Comparison of ENCODE assay signal across 15 cellular contexts in the genomic region with DNA sequence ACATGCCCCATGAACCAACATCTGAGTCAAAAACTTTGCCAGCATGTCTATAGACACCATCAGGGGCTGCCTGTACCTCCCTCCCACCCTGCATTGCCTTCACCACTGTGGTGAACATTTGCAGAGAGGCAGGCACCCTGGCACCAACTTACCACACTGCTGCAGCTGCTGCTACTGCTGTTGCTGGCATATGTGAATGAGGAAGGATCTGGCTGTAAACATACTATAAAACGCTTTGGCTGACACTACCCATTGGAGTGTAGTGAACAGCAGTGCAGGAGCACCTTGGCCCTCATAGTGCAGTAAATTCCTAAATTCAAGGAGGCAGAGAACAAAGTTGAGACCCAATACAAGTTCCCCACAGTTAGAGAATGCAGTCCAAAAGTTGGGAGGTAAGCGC.
DNase-seq lines count a peak whose midpoint lies in the region; ATAC-seq and TF ChIP-seq lines count a peak whose summit lies in the region.
"Had no signal": no experiment of that assay in that cellular context is flagged by ENCODE, and none has a peak within 500 bp of the region (broad histone marks: within the 10 kb centered on the region; RNA-seq: fewer than 3 reads in every experiment).

No MANE protein-coding gene starts in this region.

- peaks cover 13% of the 10 kb centered on the region; the same call in 2 of the 3 replicates for H3K36me3 Mint-ChIP-seq in GM23338 (ENCODE audit: low read depth)
- H3K36me3 Mint-ChIP-seq in activated T-helper 1 cell treated with anti-CD3 and anti-CD28 coated beads, Interleukin-12 subunit alpha, Interleukin-12 subunit beta, Interleukin-2, Interleukin-4 antibody, amounts not matched to agents 30 ng/mL and 10 ng/mL and 1 ng/mL, durations not matched to agents 14 hours and 24 hours and 36 hours (ENCODE audit: low read depth), result no peaks in the 10 kb centered on the region

- H3K27me3 ChIP-seq in GM23338 (ENCODE audit: insufficient read depth), result no peaks in the 10 kb centered on the region

- H4K20me1 ChIP-seq in GM23338 (replicated peaks; ENCODE audit: insufficient read depth), result no peaks in the 10 kb centered on the region

- H3K27ac ChIP-seq in GM23338 (ENCODE audit: low read depth), result no peak overlapping the region
- peak overlapping the region; percentile 39 for H3K27ac ChIP-seq in VCaP
- H3K27ac ChIP-seq: C4-2B had no signal

- no peak for DNase-seq in GM23338 (ENCODE audit: low spot score)
- peak in 2 of 3 donors; percentile 24 to 28 for DNase-seq in mucosa of descending colon
- DNase-seq in stimulated activated naive CD8-positive, alpha-beta T cell treated with anti-CD3 and anti-CD28 coated beads, Interleukin-15, amount 100 ng/mL, for 72 hours, result no peak
- DNase-seq in activated T-helper 1 cell treated with anti-CD3 and anti-CD28 coated beads, Interleukin-12 subunit alpha, Interleukin-12 subunit beta, Interleukin-2, Interleukin-4 antibody, amounts not matched to agents 30 ng/mL and 10 ng/mL and 1 ng/mL, durations not matched to agents 14 hours and 24 hours and 36 hours (ENCODE audit: low spot score), result no peak
- no peak for DNase-seq in germinal center (ENCODE audit: low spot score)
- DNase-seq: ACHN; Caco-2; CD4-positive, alpha-beta T cell; DMS79 treated with DMSO at 0.1 percent for 48 hours; GF-D8 had no signal

- no peak overlapping the region for H3K4me2 ChIP-seq in GM23338

- H3K9me3 ChIP-seq in mucosa of descending colon, result no peaks in the 10 kb centered on the region
- H3K9me3 ChIP-seq: Caco-2, HAP-1 had no signal

- H2AFZ ChIP-seq in GM23338, result no peak overlapping the region

- TF ChIP-seq CTCF in GM23338 (conservative IDR thresholded peaks at IDR 0.05; ENCODE audit: low read depth in 2 of 2), result no peak
- no peak for TF ChIP-seq CTCF in VCaP (conservative IDR thresholded peaks at IDR 0.05)
- no peak for TF ChIP-seq CTCF in mucosa of descending colon (IDR thresholded peaks at IDR 0.05)

- H3K36me3 ChIP-seq in GM23338 (ENCODE audit: insufficient read depth) (no peaks in the 10 kb centered on the region), mucosa of descending colon (ENCODE audit: low read depth) (no peaks in the 10 kb centered on the region)
- H3K36me3 ChIP-seq: HAP-1 had no signal

- H3F3A ChIP-seq in GM23338 (replicated peaks; ENCODE audit: low read depth), result no peaks in the 10 kb centered on the region

- no peak overlapping the region for H3K4me3 ChIP-seq in GM23338
- H3K4me3 ChIP-seq in mucosa of descending colon, result no peak overlapping the region
- H3K4me3 ChIP-seq: HAP-1 had no signal

- ATAC-seq in GM23338, result no peak
- ATAC-seq in mucosa of descending colon, result peak; percentile 74
- no peak for ATAC-seq in stimulated activated naive CD8-positive, alpha-beta T cell treated with anti-CD3 and anti-CD28 coated beads, Interleukin-15, amount 100 ng/mL, for 72 hours
- ATAC-seq: HepG2 had no signal

- no peaks in the 10 kb centered on the region for H3K9me2 ChIP-seq in GM23338 (ENCODE audit: insufficient read depth)

- H3K27ac Mint-ChIP-seq in GM23338, result peak overlapping the region; percentile 31; the same call in 1 of the 2 replicates
- H3K27ac Mint-ChIP-seq in stimulated activated naive CD8-positive, alpha-beta T cell treated with anti-CD3 and anti-CD28 coated beads, Interleukin-15, amount 100 ng/mL, for 72 hours, result no peak overlapping the region
- H3K27ac Mint-ChIP-seq in activated T-helper 1 cell treated with anti-CD3 and anti-CD28 coated beads, Interleukin-12 subunit alpha, Interleukin-12 subunit beta, Interleukin-2, Interleukin-4 antibody, amounts not matched to agents 30 ng/mL and 10 ng/mL and 1 ng/mL, durations not matched to agents 14 hours and 24 hours and 36 hours, result no peak overlapping the region
- H3K27ac Mint-ChIP-seq: CD4-positive, alpha-beta T cell; IgD-negative memory B cell had no signal

- no peaks in the 10 kb centered on the region for H3K27me3 Mint-ChIP-seq in GM23338 (ENCODE audit: insufficient read depth, low read depth, poor library complexity)
- H3K27me3 Mint-ChIP-seq in stimulated activated naive CD8-positive, alpha-beta T cell treated with anti-CD3 and anti-CD28 coated beads, Interleukin-15, amount 100 ng/mL, for 72 hours, result no peaks in the 10 kb centered on the region
- no peaks in the 10 kb centered on the region for H3K27me3 Mint-ChIP-seq in activated T-helper 1 cell treated with anti-CD3 and anti-CD28 coated beads, Interleukin-12 subunit alpha, Interleukin-12 subunit beta, Interleukin-2, Interleukin-4 antibody, amounts not matched to agents 30 ng/mL and 10 ng/mL and 1 ng/mL, durations not matched to agents 14 hours and 24 hours and 36 hours (ENCODE audit: insufficient read depth)
- H3K27me3 Mint-ChIP-seq: CD4-positive, alpha-beta T cell; IgD-negative memory B cell had no signal

- peaks cover 7% of the 10 kb centered on the region; the same call in 2 of the 3 replicates for H3K4me1 Mint-ChIP-seq in GM23338
- H3K4me1 Mint-ChIP-seq in stimulated activated naive CD8-positive, alpha-beta T cell treated with anti-CD3 and anti-CD28 coated beads, Interleukin-15, amount 100 ng/mL, for 72 hours, result no peaks in the 10 kb centered on the region
- no peaks in the 10 kb centered on the region for H3K4me1 Mint-ChIP-seq in activated T-helper 1 cell treated with anti-CD3 and anti-CD28 coated beads, Interleukin-12 subunit alpha, Interleukin-12 subunit beta, Interleukin-2, Interleukin-4 antibody, amounts not matched to agents 30 ng/mL and 10 ng/mL and 1 ng/mL, durations not matched to agents 14 hours and 24 hours and 36 hours (ENCODE audit: low read depth)

- no peaks in the 10 kb centered on the region for H3K79me2 ChIP-seq in GM23338 (replicated peaks; ENCODE audit: insufficient read depth)

- no peak overlapping the region for H3K4me3 Mint-ChIP-seq in GM23338
- H3K4me3 Mint-ChIP-seq in stimulated activated naive CD8-positive, alpha-beta T cell treated with anti-CD3 and anti-CD28 coated beads, Interleukin-15, amount 100 ng/mL, for 72 hours, result no peak overlapping the region
- no peak overlapping the region for H3K4me3 Mint-ChIP-seq in activated T-helper 1 cell treated with anti-CD3 and anti-CD28 coated beads, Interleukin-12 subunit alpha, Interleukin-12 subunit beta, Interleukin-2, Interleukin-4 antibody, amounts not matched to agents 30 ng/mL and 10 ng/mL and 1 ng/mL, durations not matched to agents 14 hours and 24 hours and 36 hours
- H3K4me3 Mint-ChIP-seq: CD4-positive, alpha-beta T cell; IgD-negative memory B cell had no signal

- intact Hi-C loops in mucosa of descending colon (cut with DNase I, micrococcal nuclease), result no loop called here
- intact Hi-C loops in activated T-helper 1 cell treated with anti-CD3 and anti-CD28 coated beads, Interleukin-12 subunit alpha, Interleukin-12 subunit beta, Interleukin-2, Interleukin-4 antibody, amounts not matched to agents 30 ng/mL and 10 ng/mL and 1 ng/mL, durations not matched to agents 14 hours and 24 hours and 36 hours (cut with micrococcal nuclease), result no loop called here

- no peaks in the 10 kb centered on the region; the same call in 1 of the 3 replicates for H3K9me3 Mint-ChIP-seq in GM23338
- peaks cover 0 to 12% of the 10 kb centered on the region in 2 donors for H3K9me3 Mint-ChIP-seq in stimulated activated naive CD8-positive, alpha-beta T cell treated with anti-CD3 and anti-CD28 coated beads, Interleukin-15, amount 100 ng/mL, for 72 hours
- H3K9me3 Mint-ChIP-seq in activated T-helper 1 cell treated with anti-CD3 and anti-CD28 coated beads, Interleukin-12 subunit alpha, Interleukin-12 subunit beta, Interleukin-2, Interleukin-4 antibody, amounts not matched to agents 30 ng/mL and 10 ng/mL and 1 ng/mL, durations not matched to agents 14 hours and 24 hours and 36 hours, result peaks cover 16% of the 10 kb centered on the region
- H3K9me3 Mint-ChIP-seq: CD4-positive, alpha-beta T cell had no signal

- H3K4me1 ChIP-seq in GM23338 (ENCODE audit: insufficient read depth) (no peaks in the 10 kb centered on the region), mucosa of descending colon (ENCODE audit: low read depth) (no peaks in the 10 kb centered on the region)
- H3K4me1 ChIP-seq: Caco-2 had no signal

Comparison
In these comparisons a context has a peak if more than half of its experiments do, and no peak if none do; other contexts are left out.
1. DNase-seq: peak in mucosa of descending colon (2 of 3); none in GM23338 (single experiment), stimulated activated naive CD8-positive, alpha-beta T cell treated with anti-CD3 and anti-CD28 coated beads, Interleukin-15, amount 100 ng/mL, for 72 hours (0 of 2), activated T-helper 1 cell treated with anti-CD3 and anti-CD28 coated beads, Interleukin-12 subunit alpha, Interleukin-12 subunit beta, Interleukin-2, Interleukin-4 antibody, amounts not matched to agents 30 ng/mL and 10 ng/mL and 1 ng/mL, durations not matched to agents 14 hours and 24 hours and 36 hours (single experiment) and germinal center (single experiment).